15 cellular contexts compared by ENCODE assay signal in genomic region chr2:73684325-73684724, GRCh38. TPM values are rescaled to one million over a fixed set of nuclear protein-coding genes. Genes with fewer than 3 reads are reported as not detected.
"Had no signal": no experiment of that assay in that cellular context is flagged by ENCODE, and none has a peak within 500 bp of the region (broad histone marks: within the 10 kb centered on the region; RNA-seq: fewer than 3 reads in every experiment).

No MANE protein-coding gene starts in this region.

RNA-seq across cellular contexts. Expression of gene NAT8, which starts 42.1 kb away (rescaled TPM):
- total RNA-seq: activated CD4-positive, alpha-beta T cell treated with anti-CD3 and anti-CD28 coated beads, Interleukin-2, amount 10 ng/mL, durations not matched to agents 7 days and 5 days; activated CD8-positive, alpha-beta memory T cell treated with anti-CD3 and anti-CD28 coated beads, Interleukin-2, amount 10 ng/mL, durations not matched to agents 7 days and 5 days; activated CD8-positive, alpha-beta T cell treated with anti-CD3 and anti-CD28 coated beads, Interleukin-2, amount 10 ng/mL, durations not matched to agents 7 days and 5 days; activated naive CD8-positive, alpha-beta T cell treated with anti-CD3 and anti-CD28 coated beads for 36 hours; ascending aorta; cardiac septum; cerebellum; gastroesophageal sphincter; mesothelial cell of epicardium; osteocyte; posterior vena cava; T-helper 1 cell treated with Interleukin-12 subunit alpha and Interleukin-12 subunit beta and Interleukin-4 antibody, amounts not matched to agents 30 ng/mL and 1 ng/mL, for 36 hours; testis; urinary bladder had no signal
- polyA plus RNA-seq: keratinocyte, urinary bladder had no signal
